ENCODE assay signal across 1 cellular context in the genomic region with DNA sequence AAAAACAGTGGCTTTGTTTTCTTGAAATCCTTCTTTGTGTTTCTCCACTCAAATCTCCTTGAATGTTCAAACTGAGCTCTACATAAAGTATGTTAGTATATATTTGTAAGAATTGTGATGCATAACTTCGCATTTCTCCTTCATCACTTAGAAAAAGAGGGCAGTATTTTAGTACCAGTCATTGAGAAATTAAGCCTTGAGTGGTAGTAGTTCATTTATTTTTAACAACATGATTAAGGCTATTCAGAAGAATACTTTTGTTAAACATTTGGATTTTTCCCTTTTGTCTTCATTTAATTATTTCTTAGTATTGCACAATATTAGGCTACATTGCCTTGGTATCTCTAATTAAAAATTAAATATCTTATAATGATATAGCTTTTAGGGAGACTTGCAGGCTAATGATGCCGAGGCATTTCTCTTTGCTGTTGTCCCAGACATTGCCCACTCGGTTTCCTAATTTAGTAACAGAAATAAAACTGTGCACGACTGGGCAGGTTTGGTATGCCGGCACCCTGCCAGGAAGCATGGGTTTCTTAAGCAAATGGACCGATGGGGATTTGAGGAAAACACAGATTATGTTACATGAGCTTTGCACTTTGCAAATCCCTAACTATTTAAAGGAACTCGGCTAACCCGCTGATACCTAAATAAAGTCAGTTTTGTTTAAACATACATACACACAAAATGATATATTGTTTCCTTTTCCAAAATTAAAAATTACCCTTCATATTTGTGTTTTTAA.
A peak's percentile ranks its signal among the peaks of the same experiment; 100 is the strongest.
TF ChIP-seq lines count a peak whose summit lies in the region.

No MANE protein-coding gene starts in this region.

TF ChIP-seq in A549, 52 proteins besides CTCF, POLR2A, EP300 and RAD21 (continued from another document):
- TF ChIP-seq ZSCAN20 (CRISPR knock-in tag; IDR thresholded peaks at IDR 0.05) (no peak), ZNF302 (CRISPR knock-in tag; IDR thresholded peaks at IDR 0.05) (no peak), HOXA7 (CRISPR knock-in tag; IDR thresholded peaks at IDR 0.05) (no peak), SREBF2 (IDR thresholded peaks at IDR 0.05) (no peak), PHF8 (IDR thresholded peaks at IDR 0.05; ENCODE audit: borderline replicate concordance, low read depth) (no peak), HEYL (CRISPR knock-in tag; IDR thresholded peaks at IDR 0.05) (no peak), MYC (IDR thresholded peaks at IDR 0.05; ENCODE audit: borderline replicate concordance, low read length) (no peak), JUNB (IDR thresholded peaks at IDR 0.05) (no peak), MAZ (IDR thresholded peaks at IDR 0.05; ENCODE audit: borderline replicate concordance, low read depth, low read length) (no peak), RCOR1 (IDR thresholded peaks at IDR 0.05; ENCODE audit: low read depth, low read length) (no peak), EHMT2 (IDR thresholded peaks at IDR 0.05; ENCODE audit: low read depth) (no peak), FOXS1 (CRISPR knock-in tag; IDR thresholded peaks at IDR 0.05) (no peak), CBX8 (IDR thresholded peaks at IDR 0.05) (no peak)
- TF ChIP-seq, protein P1, sequence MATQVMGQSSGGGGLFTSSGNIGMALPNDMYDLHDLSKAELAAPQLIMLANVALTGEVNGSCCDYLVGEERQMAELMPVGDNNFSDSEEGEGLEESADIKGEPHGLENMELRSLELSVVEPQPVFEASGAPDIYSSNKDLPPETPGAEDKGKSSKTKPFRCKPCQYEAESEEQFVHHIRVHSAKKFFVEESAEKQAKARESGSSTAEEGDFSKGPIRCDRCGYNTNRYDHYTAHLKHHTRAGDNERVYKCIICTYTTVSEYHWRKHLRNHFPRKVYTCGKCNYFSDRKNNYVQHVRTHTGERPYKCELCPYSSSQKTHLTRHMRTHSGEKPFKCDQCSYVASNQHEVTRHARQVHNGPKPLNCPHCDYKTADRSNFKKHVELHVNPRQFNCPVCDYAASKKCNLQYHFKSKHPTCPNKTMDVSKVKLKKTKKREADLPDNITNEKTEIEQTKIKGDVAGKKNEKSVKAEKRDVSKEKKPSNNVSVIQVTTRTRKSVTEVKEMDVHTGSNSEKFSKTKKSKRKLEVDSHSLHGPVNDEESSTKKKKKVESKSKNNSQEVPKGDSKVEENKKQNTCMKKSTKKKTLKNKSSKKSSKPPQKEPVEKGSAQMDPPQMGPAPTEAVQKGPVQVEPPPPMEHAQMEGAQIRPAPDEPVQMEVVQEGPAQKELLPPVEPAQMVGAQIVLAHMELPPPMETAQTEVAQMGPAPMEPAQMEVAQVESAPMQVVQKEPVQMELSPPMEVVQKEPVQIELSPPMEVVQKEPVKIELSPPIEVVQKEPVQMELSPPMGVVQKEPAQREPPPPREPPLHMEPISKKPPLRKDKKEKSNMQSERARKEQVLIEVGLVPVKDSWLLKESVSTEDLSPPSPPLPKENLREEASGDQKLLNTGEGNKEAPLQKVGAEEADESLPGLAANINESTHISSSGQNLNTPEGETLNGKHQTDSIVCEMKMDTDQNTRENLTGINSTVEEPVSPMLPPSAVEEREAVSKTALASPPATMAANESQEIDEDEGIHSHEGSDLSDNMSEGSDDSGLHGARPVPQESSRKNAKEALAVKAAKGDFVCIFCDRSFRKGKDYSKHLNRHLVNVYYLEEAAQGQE (IDR thresholded peaks at IDR 0.05) = no peak
- TF ChIP-seq, protein P2, sequence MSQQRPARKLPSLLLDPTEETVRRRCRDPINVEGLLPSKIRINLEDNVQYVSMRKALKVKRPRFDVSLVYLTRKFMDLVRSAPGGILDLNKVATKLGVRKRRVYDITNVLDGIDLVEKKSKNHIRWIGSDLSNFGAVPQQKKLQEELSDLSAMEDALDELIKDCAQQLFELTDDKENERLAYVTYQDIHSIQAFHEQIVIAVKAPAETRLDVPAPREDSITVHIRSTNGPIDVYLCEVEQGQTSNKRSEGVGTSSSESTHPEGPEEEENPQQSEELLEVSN (IDR thresholded peaks at IDR 0.05; ENCODE audit: borderline replicate concordance, low read depth) = no peak
- TF ChIP-seq, protein P3, sequence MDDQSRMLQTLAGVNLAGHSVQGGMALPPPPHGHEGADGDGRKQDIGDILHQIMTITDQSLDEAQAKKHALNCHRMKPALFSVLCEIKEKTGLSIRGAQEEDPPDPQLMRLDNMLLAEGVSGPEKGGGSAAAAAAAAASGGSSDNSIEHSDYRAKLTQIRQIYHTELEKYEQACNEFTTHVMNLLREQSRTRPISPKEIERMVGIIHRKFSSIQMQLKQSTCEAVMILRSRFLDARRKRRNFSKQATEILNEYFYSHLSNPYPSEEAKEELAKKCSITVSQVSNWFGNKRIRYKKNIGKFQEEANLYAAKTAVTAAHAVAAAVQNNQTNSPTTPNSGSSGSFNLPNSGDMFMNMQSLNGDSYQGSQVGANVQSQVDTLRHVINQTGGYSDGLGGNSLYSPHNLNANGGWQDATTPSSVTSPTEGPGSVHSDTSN (IDR thresholded peaks at IDR 0.05) = no peak
- TF ChIP-seq, protein P4, sequence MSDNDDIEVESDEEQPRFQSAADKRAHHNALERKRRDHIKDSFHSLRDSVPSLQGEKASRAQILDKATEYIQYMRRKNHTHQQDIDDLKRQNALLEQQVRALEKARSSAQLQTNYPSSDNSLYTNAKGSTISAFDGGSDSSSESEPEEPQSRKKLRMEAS (IDR thresholded peaks at IDR 0.05) = 0 out of 2 replicates have a peak, but pooled peaks have one; percentile 30
- TF ChIP-seq, protein P5, sequence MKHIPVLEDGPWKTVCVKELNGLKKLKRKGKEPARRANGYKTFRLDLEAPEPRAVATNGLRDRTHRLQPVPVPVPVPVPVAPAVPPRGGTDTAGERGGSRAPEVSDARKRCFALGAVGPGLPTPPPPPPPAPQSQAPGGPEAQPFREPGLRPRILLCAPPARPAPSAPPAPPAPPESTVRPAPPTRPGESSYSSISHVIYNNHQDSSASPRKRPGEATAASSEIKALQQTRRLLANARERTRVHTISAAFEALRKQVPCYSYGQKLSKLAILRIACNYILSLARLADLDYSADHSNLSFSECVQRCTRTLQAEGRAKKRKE (CRISPR knock-in tag; IDR thresholded peaks at IDR 0.05; ENCODE audit: low read depth) = no peak
TF ChIP-seq in A549: peak in this region for 3.
